In genomic region chr15:75639709-75640482, GRCh38 we compare ENCODE assay signal across 1 cellular context.
TF ChIP-seq lines count a peak whose summit lies in the region.

A gene with protein sequence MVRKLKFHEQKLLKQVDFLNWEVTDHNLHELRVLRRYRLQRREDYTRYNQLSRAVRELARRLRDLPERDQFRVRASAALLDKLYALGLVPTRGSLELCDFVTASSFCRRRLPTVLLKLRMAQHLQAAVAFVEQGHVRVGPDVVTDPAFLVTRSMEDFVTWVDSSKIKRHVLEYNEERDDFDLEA (minus strand): TSS chr15:75640224. CDS start chr15:75640168, 56 bp downstream.

TF ChIP-seq in K562, 482 proteins besides CTCF, POLR2A, EP300 and RAD21 (continued from another document and continues in another):
- 0 out of 2 replicates have a peak, but pooled peaks have one; percentile 13 for TF ChIP-seq RREB1 (CRISPR knock-in tag; IDR thresholded peaks at IDR 0.05)
- TF ChIP-seq E2F6 (IDR thresholded peaks at IDR 0.05; ENCODE audit: borderline replicate concordance in 1 of 2, extremely low read depth in 1 of 2, insufficient read depth in 1 of 2, insufficient read length in 1 of 2, low read depth in 1 of 2, low read length in 1 of 2, poor library complexity in 1 of 2, severe bottlenecking in 1 of 2), result peak; percentile 20 to 38
- TF ChIP-seq HDAC6 (IDR thresholded peaks at IDR 0.05; ENCODE audit: low read depth, low read length), result 0 out of 2 replicates have a peak, but pooled peaks have one; percentile 10
- TF ChIP-seq FOXJ2 (tag; IDR thresholded peaks at IDR 0.05), result no peak
- TF ChIP-seq ZMIZ1 (IDR thresholded peaks at IDR 0.05; ENCODE audit: low read depth in 2 of 2, low read length in 2 of 2), result no peak
- no peak; the same call in 1 of the 2 replicates for TF ChIP-seq DPF2 (IDR thresholded peaks at IDR 0.05)
- peak; percentile 1; the same call in 1 of the 2 replicates for TF ChIP-seq ATF1 (CRISPR knock-in tag; IDR thresholded peaks at IDR 0.05)
- peak; percentile 85 for TF ChIP-seq ATF1 (tag; IDR thresholded peaks at IDR 0.05)
- peak; percentile 89; the same call in 1 of the 2 replicates for TF ChIP-seq KAT7 (CRISPR knock-in tag; IDR thresholded peaks at IDR 0.05; ENCODE audit: borderline replicate concordance)
- TF ChIP-seq RERE (CRISPR knock-in tag; IDR thresholded peaks at IDR 0.05; ENCODE audit: borderline replicate concordance), result 0 out of 2 replicates have a peak, but pooled peaks have one; percentile 64
- TF ChIP-seq NCOA6 (IDR thresholded peaks at IDR 0.05), result no peak
- TF ChIP-seq DDX20 (tag; IDR thresholded peaks at IDR 0.05; ENCODE audit: low read depth), result no peak
- peak; percentile 84 for TF ChIP-seq TAF9B (IDR thresholded peaks at IDR 0.05; ENCODE audit: partially characterized antibody)
- no peak for TF ChIP-seq HBP1 (CRISPR knock-in tag; IDR thresholded peaks at IDR 0.05)
- no peak for TF ChIP-seq PTBP1 (IDR thresholded peaks at IDR 0.05; ENCODE audit: low read depth, low read length)
- peak; percentile 31 for TF ChIP-seq TCF3 (CRISPR knock-in tag; IDR thresholded peaks at IDR 0.05)
- no peak for TF ChIP-seq GTF2A2 (tag; IDR thresholded peaks at IDR 0.05)
- TF ChIP-seq PHB2 (IDR thresholded peaks at IDR 0.05; ENCODE audit: low read depth), result no peak
- TF ChIP-seq ARNT (IDR thresholded peaks at IDR 0.05), result no peak
- TF ChIP-seq ZNF165 (CRISPR knock-in tag; IDR thresholded peaks at IDR 0.05; ENCODE audit: borderline replicate concordance), result no peak
- TF ChIP-seq CREB1 (IDR thresholded peaks at IDR 0.05), result peak; percentile 41; the same call in 1 of the 2 replicates
- peak; percentile 34; the same call in 1 of the 2 replicates for TF ChIP-seq CREB1 (CRISPR knock-in tag; IDR thresholded peaks at IDR 0.05)
- TF ChIP-seq BACH1 (tag; IDR thresholded peaks at IDR 0.05), result no peak
- TF ChIP-seq LARP7 (IDR thresholded peaks at IDR 0.05), result no peak
- TF ChIP-seq COPS2 (conservative IDR thresholded peaks at IDR 0.05), result no peak
- peak; percentile 67; the same call in 1 of the 2 replicates for TF ChIP-seq ATF7 (IDR thresholded peaks at IDR 0.05)
- TF ChIP-seq HLTF (IDR thresholded peaks at IDR 0.05), result no peak
- TF ChIP-seq, protein P1, sequence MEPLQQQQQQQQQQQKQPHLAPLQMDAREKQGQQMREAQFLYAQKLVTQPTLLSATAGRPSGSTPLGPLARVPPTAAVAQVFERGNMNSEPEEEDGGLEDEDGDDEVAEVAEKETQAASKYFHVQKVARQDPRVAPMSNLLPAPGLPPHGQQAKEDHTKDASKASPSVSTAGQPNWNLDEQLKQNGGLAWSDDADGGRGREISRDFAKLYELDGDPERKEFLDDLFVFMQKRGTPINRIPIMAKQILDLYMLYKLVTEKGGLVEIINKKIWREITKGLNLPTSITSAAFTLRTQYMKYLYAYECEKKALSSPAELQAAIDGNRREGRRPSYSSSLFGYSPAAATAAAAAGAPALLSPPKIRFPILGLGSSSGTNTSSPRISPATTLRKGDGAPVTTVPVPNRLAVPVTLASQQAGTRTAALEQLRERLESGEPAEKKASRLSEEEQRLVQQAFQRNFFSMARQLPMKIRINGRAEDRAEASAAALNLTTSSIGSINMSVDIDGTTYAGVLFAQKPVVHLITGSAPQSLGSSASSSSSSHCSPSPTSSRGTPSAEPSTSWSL (CRISPR knock-in tag; IDR thresholded peaks at IDR 0.05; ENCODE audit: borderline replicate concordance), result no peak
- 0 out of 2 replicates have a peak, but pooled peaks have one; percentile 46 for TF ChIP-seq ZNF511 (CRISPR knock-in tag; IDR thresholded peaks at IDR 0.05)
- no peak for TF ChIP-seq THRAP3 (IDR thresholded peaks at IDR 0.05; ENCODE audit: borderline replicate concordance)
- no peak; the same call in 1 of the 2 replicates for TF ChIP-seq USF2 (CRISPR knock-in tag; IDR thresholded peaks at IDR 0.05)
- no peak for TF ChIP-seq CBFA2T3 (IDR thresholded peaks at IDR 0.05)
- TF ChIP-seq NEUROD1 (IDR thresholded peaks at IDR 0.05; ENCODE audit: borderline replicate concordance, low read depth, low read length, partially characterized antibody), result peak; percentile 87
- no peak for TF ChIP-seq NCOA2 (IDR thresholded peaks at IDR 0.05; ENCODE audit: partially characterized antibody in 2 of 2)
- no peak for TF ChIP-seq NR4A1 (CRISPR knock-in tag; IDR thresholded peaks at IDR 0.05)
- peak; percentile 66; the same call in 1 of the 2 replicates for TF ChIP-seq NR4A1 (tag; IDR thresholded peaks at IDR 0.05)
- TF ChIP-seq SREBF2 (CRISPR knock-in tag; IDR thresholded peaks at IDR 0.05), result no peak
